18 cellular contexts compared by ENCODE assay signal in the genomic region with DNA sequence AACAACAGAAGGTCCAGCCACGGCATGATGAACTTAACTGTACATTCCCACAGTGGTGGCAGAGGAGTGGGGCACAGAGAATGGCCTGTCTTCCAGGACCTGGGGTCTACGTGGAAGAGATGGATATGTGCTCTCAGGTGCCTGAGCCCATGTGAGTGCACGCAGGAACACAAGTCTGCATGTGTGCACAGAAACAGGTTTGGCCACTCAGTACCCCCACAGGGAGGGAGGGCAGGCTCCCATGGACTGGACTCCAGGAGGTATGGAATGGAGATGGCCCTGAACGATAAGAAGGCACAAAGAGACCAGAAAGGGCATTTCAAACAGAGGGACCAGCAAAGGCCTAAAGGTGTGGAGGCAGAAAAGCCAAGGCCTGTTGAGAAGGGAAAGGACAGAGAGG. TPM values are rescaled to one million over a fixed set of nuclear protein-coding genes. Genes with fewer than 3 reads are reported as not detected.
DNase-seq lines count a peak whose midpoint lies in the region; ATAC-seq and TF ChIP-seq lines count a peak whose summit lies in the region.
"Had no signal": no experiment of that assay in that cellular context is flagged by ENCODE, and none has a peak within 500 bp of the region (broad histone marks: within the 10 kb centered on the region; RNA-seq: fewer than 3 reads in every experiment).

No MANE protein-coding gene starts in this region.

- CTCF ChIA-PET in PC-3 (lab: Charles Lee): interaction anchor here (1.3 kb wide), 1 partner anchor 153 kb away, joined by 3 read pairs; no protein-coding TSS in a partner anchor

- H3K9me3 ChIP-seq in PC-3 (ENCODE audit: low read length) (no peaks in the 10 kb centered on the region), prostate gland (no peaks in the 10 kb centered on the region), testis (no peaks in the 10 kb centered on the region)
- H3K9me3 ChIP-seq: BLaER1 treated with 17β-estradiol and CSF1 and Interleukin-3, amounts not matched to agents 10 nM and 100 nM had no signal

- H3K79me2 ChIP-seq in PC-3 (ENCODE audit: low read length): no peaks in the 10 kb centered on the region

- no peak for TF ChIP-seq CTCF in PC-3 (conservative IDR thresholded peaks at IDR 0.05; ENCODE audit: low read depth, low read length)
- TF ChIP-seq CTCF in prostate gland (IDR thresholded peaks at IDR 0.05): no peak
- TF ChIP-seq CTCF in testis (IDR thresholded peaks at IDR 0.05): no peak

- no peaks in the 10 kb centered on the region for H3K9me2 ChIP-seq in PC-3 (replicated peaks; ENCODE audit: low read length)

- H3K36me3 ChIP-seq in PC-3 (ENCODE audit: low read depth, low read length): no peaks in the 10 kb centered on the region
- H3K36me3 ChIP-seq in prostate gland: no peaks in the 10 kb centered on the region
- H3K36me3 ChIP-seq in testis (ENCODE audit: low read depth, missing control alignments): no peaks in the 10 kb centered on the region

- no peaks in the 10 kb centered on the region for H4K20me1 ChIP-seq in PC-3 (ENCODE audit: low read length)
- H4K20me1 ChIP-seq: BLaER1 treated with 17β-estradiol and CSF1 and Interleukin-3, amounts not matched to agents 10 nM and 100 nM had no signal

- H3F3A ChIP-seq in PC-3 (ENCODE audit: low read length, unreplicated experiment): no peaks in the 10 kb centered on the region

- no TSS peak for BruUV-seq in PC-3 (replicated peaks; lab: Mats Ljungman, UMichigan)

- POLR2A ChIA-PET in PC-3 (lab: Charles Lee; ENCODE audit: unreplicated experiment): no interaction called here

- H3K27ac ChIP-seq in PC-3 (ENCODE audit: low read length) (no peak overlapping the region), prostate gland (peak overlapping the region; percentile 24 to 63), testis (no peak overlapping the region)
- H3K27ac ChIP-seq: BLaER1 treated with 17β-estradiol and CSF1 and Interleukin-3, amounts not matched to agents 10 nM and 100 nM; RWPE1 had no signal

- TF ChIP-seq POLR2A in prostate gland (IDR thresholded peaks at IDR 0.05) (no peak), testis (IDR thresholded peaks at IDR 0.05) (no peak)

- H3K27me3 ChIP-seq in PC-3 (ENCODE audit: low read length) (no peaks in the 10 kb centered on the region), prostate gland (replicated peaks; ENCODE audit: insufficient read depth) (no peaks in the 10 kb centered on the region), testis (no peaks in the 10 kb centered on the region)
- H3K27me3 ChIP-seq: BLaER1 treated with 17β-estradiol and CSF1 and Interleukin-3, amounts not matched to agents 10 nM and 100 nM had no signal

- DNase-seq in ELF-1 (ENCODE audit: low read depth, low spot score) (peak; percentile 41), PC-3 (peak; percentile 20), mesenteric fat pad (ENCODE audit: low spot score) (peak; percentile 79), prostate gland (ENCODE audit: low spot score) (peak; percentile 48), testis (no peak)
- no peak for DNase-seq in stimulated activated naive CD4-positive, alpha-beta T cell (lab: John Stamatoyannopoulos, UW)
- DNase-seq in activated CD4-positive, alpha-beta T cell treated with anti-CD3 and anti-CD28 coated beads, Interleukin-2, amount 50 U/mL, for 48 hours: no peak
- DNase-seq: DND-41, GDM1, KG1, NCI-H187, NCI-H2107, NCI-H524, NCI-H82, SIG-M5 had no signal

- H3K4me1 ChIP-seq in PC-3 (ENCODE audit: insufficient read depth, low read length): peaks cover 7% of the 10 kb centered on the region; the same call in 1 of the 2 replicates
- H3K4me1 ChIP-seq in prostate gland (replicated peaks): peaks cover 8% of the 10 kb centered on the region
- peaks cover 7% of the 10 kb centered on the region for H3K4me1 ChIP-seq in testis

- no peak overlapping the region for H3K4me2 ChIP-seq in PC-3 (ENCODE audit: low read length)
- H3K4me2 ChIP-seq: BLaER1 treated with 17β-estradiol and CSF1 and Interleukin-3, amounts not matched to agents 10 nM and 100 nM; GM23338 had no signal

- ATAC-seq in PC-3: no peak

- intact Hi-C loops in PC-3 (cut with micrococcal nuclease) (no loop called here), prostate gland (cut with DNase I) (no loop called here), testis (cut with DNase I; ENCODE audit: low total_unique reads) (no loop called here)

- H2AFZ ChIP-seq in PC-3 (ENCODE audit: low read length): no peak overlapping the region
- H2AFZ ChIP-seq: GM23338 had no signal

- H3K4me3 ChIP-seq in PC-3 (ENCODE audit: low read length) (no peak overlapping the region), prostate gland (no peak overlapping the region), testis (no peak overlapping the region)
- H3K4me3 ChIP-seq: BLaER1 treated with 17β-estradiol and CSF1 and Interleukin-3, amounts not matched to agents 10 nM and 100 nM; GM23338 had no signal

- H3K9ac ChIP-seq in PC-3 (ENCODE audit: low read length): no peak overlapping the region

- 54% methylated on average over 4 of the region's 4 CpGs for WGBS in prostate gland
- WGBS in testis, 2 donors: 94 to 95% methylated on average over 3 to 4 of the region's 4 CpGs

RNA-seq across cellular contexts. Expression of a gene that starts 10.8 kb away (rescaled TPM):
- total RNA-seq in PC-3 (2014; rRNA removed) (4.4 and 7.0 TPM in 2 replicates), mesenteric fat pad (0.48 TPM), prostate gland (10 to 100 TPM; 16.1 to 27.6 TPM), testis (1 to 10 TPM; 5.1 to 7.2 TPM)
- polyA plus RNA-seq in testis (ENCODE audit: insufficient read depth, low read depth, low replicate concordance): 3.5 TPM

RNA-seq across cellular contexts. Expression of a gene that starts 48.3 kb away (rescaled TPM):
- total RNA-seq in PC-3 (2014; rRNA removed): 68.7 and 76.1 TPM in 2 replicates
- total RNA-seq in mesenteric fat pad: 41.3 TPM
- 10 to 100 TPM; 32.8 to 57.7 TPM for total RNA-seq in prostate gland
- 10 to 100 TPM; 30.4 to 31.3 TPM for total RNA-seq in testis
- polyA plus RNA-seq in testis (ENCODE audit: insufficient read depth, low read depth, low replicate concordance): 22.5 TPM

RNA-seq across cellular contexts. Expression of a gene that starts 58.6 kb away (rescaled TPM):
- total RNA-seq in PC-3 (2014; rRNA removed) (not detected in 2 replicates), mesenteric fat pad (not detected), prostate gland (1 to 10 TPM in 1 of 2 donors, not detected in 1; 5.5 TPM), testis (10 to 100 TPM; 35.2 to 81.5 TPM)
- polyA plus RNA-seq in testis (ENCODE audit: insufficient read depth, low read depth, low replicate concordance): 198 TPM
- total RNA-seq: GM23338 had no signal
- polyA plus RNA-seq: GM23338 had no signal

Comparison
In these comparisons a context has a peak if more than half of its experiments do, and no peak if none do; other contexts are left out.
1. DNase-seq: peak in ELF-1 (single experiment), PC-3 (single experiment), mesenteric fat pad (single experiment) and prostate gland (single experiment); none in stimulated activated naive CD4-positive, alpha-beta T cell (0 of 6), testis (single experiment) and activated CD4-positive, alpha-beta T cell treated with anti-CD3 and anti-CD28 coated beads, Interleukin-2, amount 50 U/mL, for 48 hours (0 of 2).
2. H3K27ac ChIP-seq: peak in prostate gland (2 of 2); none in PC-3 (single experiment) and testis (0 of 2).
3. RNA of a gene that starts 58.6 kb away (total RNA-seq): 35.2 to 81.5 TPM in testis; 5.5 TPM in prostate gland, not detected in PC-3 and not detected in mesenteric fat pad (single experiment); every median in the first group is over 4 times any median in the second.